In genomic region chr1:234956821-234957329, GRCh38 we compare ENCODE assay signal across 9 cellular contexts.
DNase-seq lines count a peak whose midpoint lies in the region; ATAC-seq and TF ChIP-seq lines count a peak whose summit lies in the region.
"Had no signal": no experiment of that assay in that cellular context is flagged by ENCODE, and none has a peak within 500 bp of the region (broad histone marks: within the 10 kb centered on the region; RNA-seq: fewer than 3 reads in every experiment).

No MANE protein-coding gene starts in this region.

- ATAC-seq in GM21447 (IDR thresholded peaks at IDR 0.05; ENCODE audit: unreplicated experiment) (no peak), HG02981 (IDR thresholded peaks at IDR 0.05; ENCODE audit: unreplicated experiment) (no peak)

- H3K36me3 ChIP-seq in BLaER1 = no peaks in the 10 kb centered on the region
- H3K36me3 ChIP-seq: ovary had no signal

- H3K36me3 Mint-ChIP-seq in activated T-helper 1 cell treated with anti-CD3 and anti-CD28 coated beads, Interleukin-12 subunit alpha, Interleukin-12 subunit beta, Interleukin-2, Interleukin-4 antibody, amounts not matched to agents 30 ng/mL and 10 ng/mL and 1 ng/mL, durations not matched to agents 14 hours and 24 hours and 36 hours (ENCODE audit: low read depth) = peaks cover 12% of the 10 kb centered on the region
- no peaks in the 10 kb centered on the region for H3K36me3 Mint-ChIP-seq in mesothelial cell of epicardium

- peak overlapping the region; percentile 76 for H3K4me2 ChIP-seq in BLaER1

- peaks cover 79% of the 10 kb centered on the region for H3K4me1 Mint-ChIP-seq in activated T-helper 1 cell treated with anti-CD3 and anti-CD28 coated beads, Interleukin-12 subunit alpha, Interleukin-12 subunit beta, Interleukin-2, Interleukin-4 antibody, amounts not matched to agents 30 ng/mL and 10 ng/mL and 1 ng/mL, durations not matched to agents 14 hours and 24 hours and 36 hours (ENCODE audit: low read depth)
- H3K4me1 Mint-ChIP-seq in mesothelial cell of epicardium = peaks cover 62% of the 10 kb centered on the region

- DNase-seq in HK-2 (ENCODE audit: unreplicated experiment) = peak; percentile 11
- no peak for DNase-seq in activated T-helper 1 cell treated with anti-CD3 and anti-CD28 coated beads, Interleukin-12 subunit alpha, Interleukin-12 subunit beta, Interleukin-2, Interleukin-4 antibody, amounts not matched to agents 30 ng/mL and 10 ng/mL and 1 ng/mL, durations not matched to agents 14 hours and 24 hours and 36 hours (ENCODE audit: low spot score)
- DNase-seq in mesothelial cell of epicardium (ENCODE audit: low spot score in 2 of 2, unreplicated experiment in 2 of 2) = no peak
- DNase-seq in amygdala (lab: John Stamatoyannopoulos, UW) = no peak
- DNase-seq in activated gamma-delta T cell treated with Interleukin-2 at 50 U/mL for 16 hours = no peak

- no peak overlapping the region for H3K4me3 Mint-ChIP-seq in activated T-helper 1 cell treated with anti-CD3 and anti-CD28 coated beads, Interleukin-12 subunit alpha, Interleukin-12 subunit beta, Interleukin-2, Interleukin-4 antibody, amounts not matched to agents 30 ng/mL and 10 ng/mL and 1 ng/mL, durations not matched to agents 14 hours and 24 hours and 36 hours
- no peak overlapping the region for H3K4me3 Mint-ChIP-seq in mesothelial cell of epicardium

- no peak for TF ChIP-seq CTCF in mesothelial cell of epicardium (IDR thresholded peaks at IDR 0.05; ENCODE audit: unreplicated experiment)

- intact Hi-C loops in activated T-helper 1 cell treated with anti-CD3 and anti-CD28 coated beads, Interleukin-12 subunit alpha, Interleukin-12 subunit beta, Interleukin-2, Interleukin-4 antibody, amounts not matched to agents 30 ng/mL and 10 ng/mL and 1 ng/mL, durations not matched to agents 14 hours and 24 hours and 36 hours (cut with micrococcal nuclease) = no loop called here

- H3K9ac ChIP-seq in BLaER1 = peak overlapping the region; percentile 79

- H3K27ac ChIP-seq in BLaER1 = peak overlapping the region; percentile 96

- peaks cover 94% of the 10 kb centered on the region for H3K4me1 ChIP-seq in BLaER1

- no peaks in the 10 kb centered on the region for H3K27me3 Mint-ChIP-seq in activated T-helper 1 cell treated with anti-CD3 and anti-CD28 coated beads, Interleukin-12 subunit alpha, Interleukin-12 subunit beta, Interleukin-2, Interleukin-4 antibody, amounts not matched to agents 30 ng/mL and 10 ng/mL and 1 ng/mL, durations not matched to agents 14 hours and 24 hours and 36 hours (ENCODE audit: insufficient read depth)
- no peaks in the 10 kb centered on the region for H3K27me3 Mint-ChIP-seq in mesothelial cell of epicardium (ENCODE audit: low read depth)

- no peaks in the 10 kb centered on the region for H4K20me1 ChIP-seq in BLaER1

- no peaks in the 10 kb centered on the region for H3K27me3 ChIP-seq in BLaER1
- H3K27me3 ChIP-seq: ovary had no signal

- no peaks in the 10 kb centered on the region for H3K9me3 ChIP-seq in BLaER1
- H3K9me3 ChIP-seq: ovary had no signal

- H3K4me3 ChIP-seq in BLaER1 = no peak overlapping the region
- H3K4me3 ChIP-seq: ovary had no signal

- H3K27ac Mint-ChIP-seq in activated T-helper 1 cell treated with anti-CD3 and anti-CD28 coated beads, Interleukin-12 subunit alpha, Interleukin-12 subunit beta, Interleukin-2, Interleukin-4 antibody, amounts not matched to agents 30 ng/mL and 10 ng/mL and 1 ng/mL, durations not matched to agents 14 hours and 24 hours and 36 hours = peak overlapping the region; percentile 86
- peak overlapping the region; percentile 86 for H3K27ac Mint-ChIP-seq in mesothelial cell of epicardium

- H3K9me3 Mint-ChIP-seq in activated T-helper 1 cell treated with anti-CD3 and anti-CD28 coated beads, Interleukin-12 subunit alpha, Interleukin-12 subunit beta, Interleukin-2, Interleukin-4 antibody, amounts not matched to agents 30 ng/mL and 10 ng/mL and 1 ng/mL, durations not matched to agents 14 hours and 24 hours and 36 hours = peaks cover 4% of the 10 kb centered on the region
- no peaks in the 10 kb centered on the region for H3K9me3 Mint-ChIP-seq in mesothelial cell of epicardium
